ENCODE assay signal across 8 cellular contexts in genomic region chr20:10171864-10172751, GRCh38. TPM values are rescaled to one million over a fixed set of nuclear protein-coding genes. Genes with fewer than 3 reads are reported as not detected.
DNase-seq lines count a peak whose midpoint lies in the region; ATAC-seq, FAIRE-seq and TF ChIP-seq lines count a peak whose summit lies in the region.

No MANE protein-coding gene starts in this region.

- TF ChIP-seq POLR2A in HCT116 (IDR thresholded peaks at IDR 0.05; ENCODE audit: borderline replicate concordance, extremely low read depth, insufficient read depth, insufficient read length): no peak
- no peak for TF ChIP-seq POLR2A in GM12878 (IDR thresholded peaks at IDR 0.05; ENCODE audit: low read depth, low read length)

- CTCF ChIA-PET in HCT116 (lab: Charles Lee): interaction anchor here (0.6 kb wide), 1 partner anchor 98 kb away, joined by 3 read pairs; no protein-coding TSS in a partner anchor
- CTCF ChIA-PET in Panc1 (lab: Charles Lee): no interaction called here
- CTCF ChIA-PET in GM12878 (lab: Yijun Ruan, JAX): no interaction called here

- no peaks in the 10 kb centered on the region for H3K9me2 ChIP-seq in HCT116 (ENCODE audit: insufficient read depth)

- H3K79me2 ChIP-seq in HCT116 (ENCODE audit: insufficient read depth, low read length) (no peaks in the 10 kb centered on the region), GM12878 (ENCODE audit: control insufficient read depth, insufficient read depth, low read length) (no peaks in the 10 kb centered on the region)

- peak; percentile 54 for DNase-seq in A172 (ENCODE audit: low spot score)
- no peak for DNase-seq in HCT116 (ENCODE audit: low read depth, low spot score)
- no peak for DNase-seq in Panc1 (ENCODE audit: low read depth, low spot score)
- no peak for DNase-seq in GM12878 (ENCODE audit: low read depth, low spot score)
- peak; percentile 81 for DNase-seq in iPS-NIHi7 (ENCODE audit: extremely low spot score)
- no peak for DNase-seq in OCI-M2 (lab: John Stamatoyannopoulos, UW; ENCODE audit: unreplicated experiment)

- intact Hi-C loops in HCT116 (cut with micrococcal nuclease) (no loop called here), Panc1 (cut with micrococcal nuclease; ENCODE audit: unreplicated experiment) (no loop called here), GM12878 (cut with micrococcal nuclease; ENCODE audit: unreplicated experiment) (no loop called here)

- RAD21 ChIA-PET in HCT116 (lab: Charles Lee; ENCODE audit: low non-redundant PET in 1 of 2, low total read pairs in 2 of 2, uncharacterized antibody in 2 of 2, unreplicated experiment in 2 of 2): no interaction called here
- RAD21 ChIA-PET in GM12878 (lab: Charles Lee; ENCODE audit: unreplicated experiment): no interaction called here

- H4K20me1 ChIP-seq in HCT116 (ENCODE audit: insufficient read depth) (no peaks in the 10 kb centered on the region), GM12878 (ENCODE audit: control insufficient read depth, insufficient read depth) (no peaks in the 10 kb centered on the region)

- no peak for TF ChIP-seq EP300 in GM12878 (IDR thresholded peaks at IDR 0.05; ENCODE audit: borderline replicate concordance in 1 of 2, control insufficient read depth in 1 of 2, low read depth in 2 of 2, low read length in 2 of 2)

- H2AFZ ChIP-seq in HCT116 (ENCODE audit: low read depth, low read length, poor library complexity, severe bottlenecking): peak overlapping the region; percentile 2
- no peak overlapping the region; the same call in 1 of the 2 replicates for H2AFZ ChIP-seq in GM12878 (ENCODE audit: control insufficient read depth, low read depth, low read length)

- BruUV-seq in HCT116 (replicated peaks; lab: Mats Ljungman, UMichigan): no TSS peak
- BruUV-seq in Panc1 (replicated peaks; lab: Mats Ljungman, UMichigan): no TSS peak
- BruUV-seq in GM12878 (replicated peaks; lab: Mats Ljungman, UMichigan): no TSS peak

- TF ChIP-seq RAD21 in HCT116 (IDR thresholded peaks at IDR 0.05; ENCODE audit: low read depth): no peak
- TF ChIP-seq RAD21 in GM12878 (IDR thresholded peaks at IDR 0.05; ENCODE audit: insufficient read depth, low read depth, low read length): no peak

- POLR2A ChIA-PET in HCT116 (lab: Charles Lee) (interaction anchor here (0.6 kb wide), 1 partner anchor 47 kb away, joined by 4 read pairs; the partner anchor contains the start of gene SNAP25), Panc1 (lab: Charles Lee) (no interaction called here), GM12878 (lab: Charles Lee) (no interaction called here)

- no peaks in the 10 kb centered on the region for H3K36me3 ChIP-seq in HCT116 (ENCODE audit: control insufficient read depth in 1 of 2, insufficient read depth in 2 of 2, low read length in 2 of 2)
- no peaks in the 10 kb centered on the region for H3K36me3 ChIP-seq in Panc1 (ENCODE audit: control insufficient read depth, insufficient read depth, low read length)
- no peaks in the 10 kb centered on the region for H3K36me3 ChIP-seq in GM12878 (ENCODE audit: control insufficient read depth in 2 of 2, insufficient read depth in 2 of 2, low read length in 1 of 2)
- no peaks in the 10 kb centered on the region for H3K36me3 ChIP-seq in skeletal muscle satellite cell (ENCODE audit: insufficient read depth, low read length)

- in situ Hi-C loops in Panc1 (cut with HindIII; ENCODE audit: low pct_unique_long_range_greater_than_20kb, low sequenced_read_pairs): no loop called here
- in situ Hi-C loops in GM12878 (cut with MboI): no loop called here

- peaks cover 0 to 6% of the 10 kb centered on the region in 2 experiments; a peak in 1 of 4 replicates for H3K4me1 ChIP-seq in HCT116 (ENCODE audit: control insufficient read depth in 1 of 2, insufficient read depth in 2 of 2, low read length in 2 of 2)
- H3K4me1 ChIP-seq in Panc1 (ENCODE audit: control insufficient read depth, insufficient read depth, low read length): no peaks in the 10 kb centered on the region
- no peaks in the 10 kb centered on the region for H3K4me1 ChIP-seq in GM12878 (ENCODE audit: control insufficient read depth, insufficient read depth, low read length)
- no peaks in the 10 kb centered on the region for H3K4me1 ChIP-seq in skeletal muscle satellite cell (ENCODE audit: control insufficient read depth, insufficient read depth, low read length)

- H3K9ac ChIP-seq in HCT116 (ENCODE audit: low read length) (no peak overlapping the region), GM12878 (ENCODE audit: control insufficient read depth, insufficient read depth, low read length) (no peak overlapping the region), skeletal muscle satellite cell (ENCODE audit: low read depth, low read length) (peak overlapping the region; percentile 42)

- H3K4me3 ChIP-seq in HCT116 (replicated peaks in 1 of 2; ENCODE audit: low read depth in 1 of 2, low read length in 2 of 2) (peak overlapping the region; percentile 37 to 47), Panc1 (ENCODE audit: low read depth in 2 of 2, low read length in 2 of 2) (peak overlapping the region; percentile 36 to 63), GM12878 (no peak overlapping the region), skeletal muscle satellite cell (ENCODE audit: low read length) (peak overlapping the region; percentile 67)

- 13% methylated on average over 31 of the region's 47 CpGs for WGBS in GM12878 (ENCODE audit: insufficient coverage, insufficient replicate concordance, low lambda C conversion rate, missing lambda C conversion rate)

- H3K4me2 ChIP-seq in HCT116 (ENCODE audit: low read length) (peak overlapping the region; percentile 72), GM12878 (ENCODE audit: control insufficient read depth, insufficient read depth) (peak overlapping the region; percentile 42; the same call in 1 of the 2 replicates), skeletal muscle satellite cell (ENCODE audit: low read length) (peak overlapping the region; percentile 82)

- FAIRE-seq in GM12878 (lab: Jason Lieb, UNC): no peak

- SMC1A ChIA-PET in GM12878 (lab: Charles Lee; ENCODE audit: uncharacterized antibody, unreplicated experiment): interaction anchor here (1.1 to 1.2 kb wide), 2 partner anchors 14 to 210 kb away, joined by 3 read pairs; no protein-coding TSS in a partner anchor

- no peaks in the 10 kb centered on the region for H3K9me3 ChIP-seq in HCT116 (ENCODE audit: control insufficient read depth in 1 of 2, insufficient read depth in 1 of 2, low read depth in 1 of 2, low read length in 2 of 2)
- H3K9me3 ChIP-seq in Panc1 (ENCODE audit: control insufficient read depth, insufficient read depth, low read depth, low read length): no peaks in the 10 kb centered on the region
- H3K9me3 ChIP-seq in GM12878 (replicated peaks; ENCODE audit: control insufficient read depth, insufficient read depth, low read length): no peaks in the 10 kb centered on the region
- no peaks in the 10 kb centered on the region for H3K9me3 ChIP-seq in skeletal muscle satellite cell (replicated peaks; ENCODE audit: low read length)

- H3K27ac ChIP-seq in HCT116 (ENCODE audit: low read depth, low read length): no peak overlapping the region
- H3K27ac ChIP-seq in Panc1 (ENCODE audit: low read length): no peak overlapping the region
- no peak overlapping the region for H3K27ac ChIP-seq in GM12878 (ENCODE audit: control insufficient read depth, insufficient read depth)

- H3K27me3 ChIP-seq in HCT116 (ENCODE audit: insufficient read depth, low read length) (no peaks in the 10 kb centered on the region), Panc1 (ENCODE audit: control insufficient read depth, insufficient read depth, low read length) (peaks cover 7% of the 10 kb centered on the region; the same call in 1 of the 2 replicates), GM12878 (replicated peaks in 1 of 2; ENCODE audit: control insufficient read depth in 2 of 2, insufficient read depth in 2 of 2, low read length in 1 of 2) (peaks cover 0 to 3% of the 10 kb centered on the region in 2 experiments; a peak in 2 of 4 replicates), skeletal muscle satellite cell (ENCODE audit: control insufficient read depth, insufficient read depth, low read length) (peaks cover 38% of the 10 kb centered on the region)

- peak; percentile 97 for ATAC-seq in HCT116
- peak; percentile 98 for ATAC-seq in Panc1
- ATAC-seq in GM12878: no peak
- no peak for ATAC-seq in HG03469 (IDR thresholded peaks at IDR 0.05; ENCODE audit: unreplicated experiment)

- TF ChIP-seq CTCF in HCT116 (IDR thresholded peaks at IDR 0.05 in 2 of 3, conservative IDR thresholded peaks at IDR 0.05 in 1 of 3; ENCODE audit: borderline replicate concordance in 1 of 3, insufficient read depth in 1 of 3, low read depth in 2 of 3, low read length in 2 of 3): no peak
- TF ChIP-seq CTCF in Panc1 (IDR thresholded peaks at IDR 0.05): no peak
- TF ChIP-seq CTCF in GM12878 (IDR thresholded peaks at IDR 0.05 in 2 of 3, conservative IDR thresholded peaks at IDR 0.05 in 1 of 3; ENCODE audit: control insufficient read depth in 2 of 3, extremely low read depth in 1 of 3, insufficient read depth in 1 of 3, low read depth in 3 of 3, low read length in 3 of 3): no peak

TF ChIP-seq in HCT116, 20 proteins besides CTCF, POLR2A, EP300 and RAD21 (continues in another document):
- TF ChIP-seq SIN3A (IDR thresholded peaks at IDR 0.05; ENCODE audit: low read depth): no peak
- TF ChIP-seq ELF1 (IDR thresholded peaks at IDR 0.05; ENCODE audit: borderline replicate concordance, low read depth): no peak

TF ChIP-seq in GM12878, 131 proteins besides CTCF, POLR2A, EP300 and RAD21 (continues in another document):
- TF ChIP-seq KDM1A (IDR thresholded peaks at IDR 0.05; ENCODE audit: borderline replicate concordance): no peak

RNA-seq across cellular contexts. Expression of gene SNAP25, which starts 46.5 kb away (rescaled TPM):
- total RNA-seq in A172 (2014; rRNA removed; shearing (Covaris generic)): 0.12 TPM in 1 of 2 replicates, not detected in the other
- total RNA-seq in HCT116 (2021; ENCODE audit: unreplicated experiment) (0.39 TPM), Panc1 (2021; ENCODE audit: unreplicated experiment) (0.69 TPM), GM12878 (2014; rRNA removed) (not detected in 2 replicates), GM12878 (2014; rRNA removed; fragmentation: Illumina TruSeq; extraction: Trizol) (not detected in 2 replicates), GM12878 (2021) (not detected in 2 replicates)
- polyA plus RNA-seq in HCT116 (2012): 0.04 and 0.18 TPM in 2 replicates
- polyA plus RNA-seq in Panc1 (2012; ENCODE audit: insufficient read length): 0.92 TPM
- total RNA-seq in GM12878 (2013; cell fraction: nucleolus; rRNA removed): not detected in 2 replicates
- polyA plus RNA-seq in GM12878 (2011; ENCODE audit: low read depth): not detected
- polyA plus RNA-seq in GM12878 (2011; rRNA removed) (not detected in 2 replicates), GM12878 (2014; fragmentation: Illumina TruSeq; extraction: Trizol) (not detected in 2 replicates), GM12878 (2014; fragmentation: Nextera tagmentation; extraction: Ambion mirVana) (not detected), GM12878 (2014; rRNA removed) (not detected in 2 replicates), GM12878 (2016; fragmentation: Nextera tagmentation; extraction: Ambion mirVana) (not detected)
- not detected in 2 replicates for polyA plus RNA-seq in GM12878 (2011; cell fraction: cytosol; rRNA removed)
- polyA plus RNA-seq in GM12878 (2011; cell fraction: nucleus; rRNA removed): not detected in 2 replicates
- not detected in 2 replicates for polyA plus RNA-seq in GM12878 (2012)
- not detected in 2 replicates for polyA minus RNA-seq in GM12878 (2011; rRNA and poly(A)+ RNA removed)
- polyA minus RNA-seq in GM12878 (2011; cell fraction: cytosol; rRNA and poly(A)+ RNA removed): not detected in 2 replicates
- polyA minus RNA-seq in GM12878 (2011; cell fraction: nucleus; rRNA and poly(A)+ RNA removed): not detected in 2 replicates
- 0.44 and 1.8 TPM in 2 replicates for total RNA-seq in skeletal muscle satellite cell (2012; rRNA removed)

Comparison
In these comparisons a context has a peak if more than half of its experiments do, and no peak if none do; other contexts are left out.
1. DNase-seq: peak in A172 (single experiment) and iPS-NIHi7 (single experiment); none in HCT116 (single experiment), Panc1 (single experiment), GM12878 (single experiment) and OCI-M2 (single experiment).
2. ATAC-seq: peak in HCT116 (single experiment) and Panc1 (single experiment); none in GM12878 (single experiment) and HG03469 (single experiment).
3. Peak in every context shown above with its lines, with median percentiles within 50 percentile points of each other: H3K4me2 ChIP-seq.